8 cellular contexts compared by ENCODE assay signal in the genomic region with DNA sequence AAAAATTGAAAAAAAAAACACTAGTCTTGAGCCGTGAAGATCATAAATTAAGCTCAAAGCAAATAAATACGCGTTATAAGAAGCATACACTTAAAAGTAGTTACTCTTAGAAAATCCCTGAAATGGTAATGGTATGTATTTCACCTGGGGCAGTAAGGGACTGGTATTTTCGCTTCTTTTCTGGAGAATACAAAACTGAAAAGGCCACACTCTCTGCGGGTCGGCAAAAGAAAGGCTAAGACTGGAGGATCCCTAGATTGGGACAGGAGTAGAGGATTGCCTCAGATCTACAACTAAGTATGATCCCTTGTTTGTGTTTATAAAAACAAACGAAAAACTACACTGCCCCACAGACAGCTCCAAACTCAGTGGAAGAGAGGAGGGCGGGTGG. TPM values are rescaled to one million over a fixed set of nuclear protein-coding genes. Genes with fewer than 3 reads are reported as not detected.
DNase-seq lines count a peak whose midpoint lies in the region; FAIRE-seq and TF ChIP-seq lines count a peak whose summit lies in the region.

No MANE protein-coding gene starts in this region.

- peaks cover 0 to 3% (median 0%) of the 10 kb centered on the region in 5 donors for H3K9me3 Mint-ChIP-seq in CD8-positive, alpha-beta memory T cell
- H3K9me3 Mint-ChIP-seq in endothelial cell (ENCODE audit: unreplicated experiment) = no peaks in the 10 kb centered on the region

- FAIRE-seq in frontal cortex (lab: Jason Lieb, UNC) = no peak

- CTCF ChIA-PET in CD8-positive, alpha-beta memory T cell (lab: Charles Lee) = interaction anchor here (0.5 to 2.3 kb wide), 9 partner anchors 9 to 512 kb away, joined by 3 to 11 read pairs (median 3); partner anchors contain the start of gene UEVLD

- H3K9me3 ChIP-seq in CD8-positive, alpha-beta memory T cell (ENCODE audit: low read length) = no peaks in the 10 kb centered on the region
- H3K9me3 ChIP-seq in neuron (ENCODE audit: low read length) = no peaks in the 10 kb centered on the region

- peak overlapping the region; percentile 96 to 100 (median 99) for H3K4me3 Mint-ChIP-seq in CD8-positive, alpha-beta memory T cell
- peak overlapping the region; percentile 99 for H3K4me3 Mint-ChIP-seq in endothelial cell (ENCODE audit: unreplicated experiment)

- H3K27me3 ChIP-seq in CD8-positive, alpha-beta memory T cell (ENCODE audit: insufficient read depth, low read length, poor library complexity, severe bottlenecking) = no peaks in the 10 kb centered on the region
- H3K27me3 ChIP-seq in neuron (ENCODE audit: insufficient read depth, low read length) = no peaks in the 10 kb centered on the region

- H2AFZ ChIP-seq in neuron (ENCODE audit: low read depth, low read length) = peak overlapping the region; percentile 60

- DNase-seq in CD8-positive, alpha-beta memory T cell = no peak
- DNase-seq in NB4 (ENCODE audit: low read depth) = no peak
- no peak for DNase-seq in endothelial cell (ENCODE audit: low spot score)
- DNase-seq in DMS53 treated with DMSO at 0.1 percent for 48 hours (lab: John Stamatoyannopoulos, UW; ENCODE audit: unreplicated experiment) = no peak
- DNase-seq in NCI-H1930 (lab: John Stamatoyannopoulos, UW) = no peak
- no peak for DNase-seq in frontal cortex (ENCODE audit: low spot score in 2 of 2)
- DNase-seq in NCI-H82 treated with DMSO at 0.1 percent for 48 hours (lab: John Stamatoyannopoulos, UW; ENCODE audit: unreplicated experiment) = no peak

- H3K36me3 ChIP-seq in CD8-positive, alpha-beta memory T cell (ENCODE audit: insufficient read depth, low read length) = no peaks in the 10 kb centered on the region
- peaks cover 22% of the 10 kb centered on the region for H3K36me3 ChIP-seq in neuron (ENCODE audit: insufficient read depth, low read length)

- peaks cover 46 to 69% (median 62%) of the 10 kb centered on the region in 3 donors for H3K4me1 Mint-ChIP-seq in CD8-positive, alpha-beta memory T cell
- H3K4me1 Mint-ChIP-seq in endothelial cell (ENCODE audit: unreplicated experiment) = peaks cover 20% of the 10 kb centered on the region

- H3K4me3 ChIP-seq in CD8-positive, alpha-beta memory T cell (ENCODE audit: low read length) = peak overlapping the region; percentile 95
- H3K4me3 ChIP-seq in NB4 (ENCODE audit: low read depth, low read length) (peak overlapping the region; percentile 98), neuron (ENCODE audit: low read length) (peak overlapping the region; percentile 90)

- H3K36me3 Mint-ChIP-seq in CD8-positive, alpha-beta memory T cell = peaks cover 0 to 34% (median 7%) of the 10 kb centered on the region in 3 donors
- H3K36me3 Mint-ChIP-seq in endothelial cell (ENCODE audit: low read depth, unreplicated experiment) = peaks cover 14% of the 10 kb centered on the region

- peak overlapping the region; percentile 100 for H3K27ac Mint-ChIP-seq in CD8-positive, alpha-beta memory T cell
- H3K27ac Mint-ChIP-seq in endothelial cell (ENCODE audit: unreplicated experiment) = peak overlapping the region; percentile 100

- TF ChIP-seq CTCF in NB4 (IDR thresholded peaks at IDR 0.05; ENCODE audit: low read depth, low read length) (no peak), endothelial cell (IDR thresholded peaks at IDR 0.05; ENCODE audit: unreplicated experiment) (no peak)

- no peak for TF ChIP-seq POLR2A in NB4 (IDR thresholded peaks at IDR 0.05; ENCODE audit: extremely low read depth, insufficient read length)

- H3K4me1 ChIP-seq in CD8-positive, alpha-beta memory T cell (ENCODE audit: insufficient read depth, low read length) = peaks cover 20% of the 10 kb centered on the region
- H3K4me1 ChIP-seq in neuron (ENCODE audit: insufficient read depth, low read length) = peaks cover 12% of the 10 kb centered on the region

- H3K27me3 Mint-ChIP-seq in CD8-positive, alpha-beta memory T cell = peaks cover 0 to 4% of the 10 kb centered on the region in 2 donors
- peaks cover 14% of the 10 kb centered on the region for H3K27me3 Mint-ChIP-seq in endothelial cell (ENCODE audit: unreplicated experiment)

- POLR2A ChIA-PET in CD8-positive, alpha-beta memory T cell (lab: Charles Lee) = interaction anchor here (0.6 to 2.9 kb wide), 11 partner anchors 14 to 205 kb away, joined by 3 to 24 read pairs (median 8); partner anchors contain the start of genes GTF2H1, HPS5, LDHA and SPTY2D1

- H3K27ac ChIP-seq in CD8-positive, alpha-beta memory T cell (ENCODE audit: low read depth, low read length) = peak overlapping the region; percentile 99

RNA-seq across cellular contexts. Expression of gene TSG101, which starts 0.6 kb away (rescaled TPM):
- 10 to 100 TPM; 44.8 to 45.4 TPM for total RNA-seq in CD8-positive, alpha-beta memory T cell
- 55.4 TPM for polyA plus RNA-seq in CD8-positive, alpha-beta memory T cell
- total RNA-seq in endothelial cell (ENCODE audit: unreplicated experiment) (47.4 TPM), frontal cortex (83.6 TPM)
